Comparison of ENCODE assay signal across 8 cellular contexts in genomic region chr3:125110016-125110875, GRCh38. TPM values are rescaled to one million over a fixed set of nuclear protein-coding genes. Genes with fewer than 3 reads are reported as not detected.
DNase-seq lines count a peak whose midpoint lies in the region; ATAC-seq and TF ChIP-seq lines count a peak whose summit lies in the region.

No MANE protein-coding gene starts in this region.

- peaks cover 30 to 44% of the 10 kb centered on the region in 2 donors for H3K4me1 Mint-ChIP-seq in natural killer cell

- no peak for TF ChIP-seq CTCF in GM12864 (IDR thresholded peaks at IDR 0.05; ENCODE audit: low read depth, low read length, missing control alignments)
- no peak for TF ChIP-seq CTCF in NB4 (IDR thresholded peaks at IDR 0.05; ENCODE audit: low read depth, low read length)
- TF ChIP-seq CTCF in natural killer cell (IDR thresholded peaks at IDR 0.05) = no peak

- peak overlapping the region; percentile 48 for H3K4me3 Mint-ChIP-seq in natural killer cell

- H3K27me3 Mint-ChIP-seq in natural killer cell (ENCODE audit: low read depth in 2 of 2) = no peaks in the 10 kb centered on the region

- H3K27ac Mint-ChIP-seq in natural killer cell = peak overlapping the region; percentile 22 to 45

- H3K4me3 ChIP-seq in GM12864 (ENCODE audit: low read depth, low read length) (peak overlapping the region; percentile 22), NB4 (ENCODE audit: low read depth, low read length) (no peak overlapping the region)

- no peaks in the 10 kb centered on the region for H3K9me3 Mint-ChIP-seq in natural killer cell

- no peaks in the 10 kb centered on the region for H3K36me3 Mint-ChIP-seq in natural killer cell

- TF ChIP-seq POLR2A in NB4 (IDR thresholded peaks at IDR 0.05; ENCODE audit: extremely low read depth, insufficient read length) = no peak

- DNase-seq in GM12864 (ENCODE audit: low read depth) (no peak), NB4 (ENCODE audit: low read depth) (peak; percentile 65), astrocyte of the hippocampus (ENCODE audit: low read depth, low spot score) (peak; percentile 85), natural killer cell (no peak), germinal center (ENCODE audit: low spot score) (no peak), substantia nigra (lab: John Stamatoyannopoulos, UW) (no peak)
- DNase-seq in stimulated activated CD4-positive, alpha-beta T cell treated with anti-CD3 and anti-CD28 coated beads, Interleukin-12 subunit alpha, Interleukin-12 subunit beta, amount 100 ng/mL, for 4 hours = no peak

- H3K27ac ChIP-seq in substantia nigra (ENCODE audit: low read depth, low read length, poor library complexity, severe bottlenecking) = no peak overlapping the region

- ATAC-seq in natural killer cell (peak; percentile 60 to 91 (median 77)), GM18907 (IDR thresholded peaks at IDR 0.05; ENCODE audit: unreplicated experiment) (no peak)

- intact Hi-C loops in natural killer cell (cut with micrococcal nuclease) = no loop called here

RNA-seq across cellular contexts. Expression of gene HEG1, which starts 54.4 kb away (rescaled TPM):
- total RNA-seq in natural killer cell = 10 to 100 TPM; 52.1 to 83.5 (median 68.1) TPM

Comparison
In these comparisons a context has a peak if more than half of its experiments do, and no peak if none do; other contexts are left out.
1. DNase-seq: peak in NB4 (single experiment) and astrocyte of the hippocampus (single experiment); none in GM12864 (single experiment), natural killer cell (single experiment), germinal center (single experiment), substantia nigra (0 of 49) and stimulated activated CD4-positive, alpha-beta T cell treated with anti-CD3 and anti-CD28 coated beads, Interleukin-12 subunit alpha, Interleukin-12 subunit beta, amount 100 ng/mL, for 4 hours (single experiment).